8 cellular contexts compared by ENCODE assay signal in genomic region chr12:57519758-57520007, GRCh38. TPM values are rescaled to one million over a fixed set of nuclear protein-coding genes. Genes with fewer than 3 reads are reported as not detected.
A peak's percentile ranks its signal among the peaks of the same experiment; 100 is the strongest.
DNase-seq lines count a peak whose midpoint lies in the region; ATAC-seq and TF ChIP-seq lines count a peak whose summit lies in the region.

No MANE protein-coding gene starts in this region.

- no peaks in the 10 kb centered on the region for H3K9me3 ChIP-seq in KOPT-K1 (ENCODE audit: insufficient read depth, low read length, poor library complexity, severe bottlenecking)
- no peaks in the 10 kb centered on the region for H3K9me3 ChIP-seq in body of pancreas
- H3K9me3 ChIP-seq in vagina, result no peaks in the 10 kb centered on the region

- H3K27me3 ChIP-seq in body of pancreas (no peaks in the 10 kb centered on the region), vagina (no peaks in the 10 kb centered on the region)

- DNase-seq in AG10803 (ENCODE audit: low read depth) (no peak), body of pancreas (no peak), memory B cell (ENCODE audit: low spot score in 2 of 2) (peak in 1 of 2 donors; percentile 29), vagina (ENCODE audit: extremely low spot score in 2 of 2) (peak in 1 of 2 donors; percentile 94), NCI-H2227 treated with DMSO at 0.1 percent for 48 hours (lab: John Stamatoyannopoulos, UW) (no peak)

- H3K36me3 Mint-ChIP-seq in memory B cell, result peaks cover 24% of the 10 kb centered on the region

- peak overlapping the region; percentile 99 for H3K27ac Mint-ChIP-seq in memory B cell

- 0 to 2% methylated on average over 2 to 3 of the region's 3 CpGs for WGBS in body of pancreas, 2 donors

- H3K4me1 ChIP-seq in body of pancreas, result peaks cover 71% of the 10 kb centered on the region
- peaks cover 62% of the 10 kb centered on the region for H3K4me1 ChIP-seq in vagina

- H3K9me3 Mint-ChIP-seq in memory B cell, result no peaks in the 10 kb centered on the region

- H3K4me3 ChIP-seq in AG10803 (ENCODE audit: low read length) (peak overlapping the region; percentile 100), body of pancreas (peak overlapping the region; percentile 35 to 94), vagina (peak overlapping the region; percentile 82 to 90)

- TF ChIP-seq CTCF in AG10803 (conservative IDR thresholded peaks at IDR 0.05; ENCODE audit: low read length) (no peak), body of pancreas (IDR thresholded peaks at IDR 0.05) (no peak), vagina (IDR thresholded peaks at IDR 0.05) (no peak)

- TF ChIP-seq POLR2A in body of pancreas (IDR thresholded peaks at IDR 0.05) (no peak), vagina (IDR thresholded peaks at IDR 0.05) (no peak)

- intact Hi-C loops in body of pancreas (cut with DNase I) (no loop called here), vagina (cut with DNase I) (loop anchor here (2.0 kb wide), 1 partner anchor 85 kb away; the partner anchor contains the start of gene DTX3)

- H3K27ac ChIP-seq in KOPT-K1 (ENCODE audit: low read depth, low read length, poor library complexity, severe bottlenecking), result peak overlapping the region; percentile 78
- H3K27ac ChIP-seq in body of pancreas, result peak overlapping the region; percentile 95 to 99 (median 98)
- H3K27ac ChIP-seq in vagina, result peak overlapping the region; percentile 99

- H3K4me1 Mint-ChIP-seq in memory B cell, result peaks cover 39% of the 10 kb centered on the region

- no peak for ATAC-seq in body of pancreas
- no peak for ATAC-seq in memory B cell (ENCODE audit: low read depth)
- no peak for ATAC-seq in HG02852 (IDR thresholded peaks at IDR 0.05; ENCODE audit: unreplicated experiment)
- ATAC-seq in HG03469 (IDR thresholded peaks at IDR 0.05; ENCODE audit: unreplicated experiment), result no peak

- H3K4me3 Mint-ChIP-seq in memory B cell, result peak overlapping the region; percentile 97

- H3K36me3 ChIP-seq in KOPT-K1 (ENCODE audit: insufficient read depth, low read length), result peaks cover 58% of the 10 kb centered on the region
- peaks cover 4 to 12% of the 10 kb centered on the region in 2 donors for H3K36me3 ChIP-seq in body of pancreas (replicated peaks in 1 of 2; ENCODE audit: insufficient read depth in 1 of 2, low read depth in 2 of 2)
- H3K36me3 ChIP-seq in vagina, result peaks cover 0 to 34% of the 10 kb centered on the region in 2 donors

- no peaks in the 10 kb centered on the region for H3K27me3 Mint-ChIP-seq in memory B cell

RNA-seq across cellular contexts. Expression of gene DDIT3, which starts 0.6 kb away (rescaled TPM):
- total RNA-seq in body of pancreas (10 to 100 TPM in 1 of 2 donors, 1 to 10 TPM in 1; 7.3 to 12.7 TPM), vagina (25.0 TPM)

RNA-seq across cellular contexts. Expression of gene MBD6, which starts 2.9 kb away (rescaled TPM):
- total RNA-seq in body of pancreas (10 to 100 TPM; 22.7 to 30.6 TPM), vagina (26.8 TPM)

RNA-seq across cellular contexts. Expression of gene DCTN2, which starts 27.3 kb away (rescaled TPM):
- total RNA-seq in body of pancreas (10 to 100 TPM; 80.1 to 89.2 TPM), vagina (131 TPM)

RNA-seq across cellular contexts. Expression of gene KIF5A, which starts 30.2 kb away (rescaled TPM):
- total RNA-seq in body of pancreas (1 to 10 TPM in 1 of 2 donors, under 1 TPM in 1; 0.33 to 1.3 TPM), vagina (4.4 TPM)

RNA-seq across cellular contexts. Expression of gene MARS1, which starts 31.8 kb away (rescaled TPM):
- 100 to 1,000 TPM in 1 of 2 donors, 10 to 100 TPM in 1; 61.7 to 103 TPM for total RNA-seq in body of pancreas
- total RNA-seq in vagina, result 71.2 TPM
